8 cellular contexts compared by ENCODE assay signal in the genomic region with DNA sequence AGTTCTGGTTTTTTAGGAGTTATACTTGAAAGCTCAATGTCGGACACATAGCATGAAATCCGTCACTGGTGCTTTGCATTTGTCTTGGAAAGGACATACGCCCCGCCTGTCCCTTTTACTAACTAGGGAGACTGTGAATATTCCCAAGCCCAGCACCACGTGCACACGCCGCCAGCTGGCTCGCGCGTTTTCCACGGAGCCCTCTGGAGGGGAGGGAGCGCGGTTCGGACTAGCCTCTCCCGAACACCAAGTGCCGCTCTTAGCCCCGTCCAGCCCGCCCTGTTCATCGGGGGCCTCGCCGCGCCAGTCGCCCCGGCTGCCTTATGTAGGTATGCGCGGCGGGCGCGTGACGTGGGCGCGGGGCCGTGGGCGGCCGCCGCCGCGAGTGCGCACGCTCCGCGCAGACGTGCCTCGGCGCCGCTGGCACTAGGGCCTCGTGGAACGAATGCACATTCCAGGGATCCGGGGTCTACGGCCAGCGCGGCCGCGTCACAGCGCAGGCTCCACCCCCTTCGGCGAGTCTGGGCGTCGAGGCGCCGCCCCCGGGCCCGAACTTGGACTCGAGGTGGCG. TPM values are rescaled to one million over a fixed set of nuclear protein-coding genes. Genes with fewer than 3 reads are reported as not detected.
DNase-seq lines count a peak whose midpoint lies in the region; ATAC-seq lines count a peak whose summit lies in the region.

No MANE protein-coding gene starts in this region.

- H4K8ac ChIP-seq in mesenchymal stem cell (ENCODE audit: low read length) = peak overlapping the region; percentile 95

- H3K27me3 Mint-ChIP-seq in activated CD8-positive, alpha-beta memory T cell treated with anti-CD3 and anti-CD28 coated beads, Interleukin-2, amount 10 ng/mL, durations not matched to agents 7 days and 5 days = no peaks in the 10 kb centered on the region

- peak overlapping the region; percentile 96 for H3K27ac Mint-ChIP-seq in activated CD8-positive, alpha-beta memory T cell treated with anti-CD3 and anti-CD28 coated beads, Interleukin-2, amount 10 ng/mL, durations not matched to agents 7 days and 5 days

- CTCF ChIA-PET in activated CD8-positive, alpha-beta memory T cell treated with anti-CD3 and anti-CD28 coated beads, Interleukin-2, amount 10 ng/mL, durations not matched to agents 7 days and 5 days (lab: Charles Lee) = interaction anchor here (1.1 to 6.1 kb wide), 8 partner anchors 11 to 473 kb away, joined by 3 to 41 read pairs (median 10); no protein-coding TSS in a partner anchor

- peak overlapping the region; percentile 97 for H3K9ac ChIP-seq in mesenchymal stem cell (ENCODE audit: low read length)

- ATAC-seq in GM21381 (IDR thresholded peaks at IDR 0.05; ENCODE audit: unreplicated experiment) = peak; percentile 43
- ATAC-seq in activated CD8-positive, alpha-beta memory T cell treated with anti-CD3 and anti-CD28 coated beads, Interleukin-2, amount 10 ng/mL, durations not matched to agents 7 days and 5 days = peak; percentile 60

- peak overlapping the region; percentile 95 for H4K91ac ChIP-seq in mesenchymal stem cell (ENCODE audit: low read length)

- H3K4me3 Mint-ChIP-seq in activated CD8-positive, alpha-beta memory T cell treated with anti-CD3 and anti-CD28 coated beads, Interleukin-2, amount 10 ng/mL, durations not matched to agents 7 days and 5 days = peak overlapping the region; percentile 93

- H3K23ac ChIP-seq in mesenchymal stem cell (ENCODE audit: low read length in 2 of 2) = peak overlapping the region in 1 of 2 experiments; percentile 49

- no peaks in the 10 kb centered on the region for H3K9me3 Mint-ChIP-seq in activated CD8-positive, alpha-beta memory T cell treated with anti-CD3 and anti-CD28 coated beads, Interleukin-2, amount 10 ng/mL, durations not matched to agents 7 days and 5 days (ENCODE audit: low read depth)

- peaks cover 11% of the 10 kb centered on the region for H3K36me3 ChIP-seq in effector memory CD4-positive, alpha-beta T cell (ENCODE audit: control insufficient read depth, insufficient read depth, low read length)
- H3K36me3 ChIP-seq in mesenchymal stem cell (ENCODE audit: control insufficient read depth in 1 of 2, insufficient read depth in 2 of 2, low read depth in 1 of 2, low read length in 2 of 2) = peaks cover 21 to 27% of the 10 kb centered on the region in 2 experiments

- H2AK5ac ChIP-seq in mesenchymal stem cell (ENCODE audit: low read length, severe bottlenecking) = peak overlapping the region; percentile 93

- peak overlapping the region; percentile 91 to 99 for H3K4ac ChIP-seq in mesenchymal stem cell (ENCODE audit: low read depth in 1 of 2, low read length in 2 of 2)

- peak overlapping the region in 1 of 2 experiments; percentile 82 for H3K14ac ChIP-seq in mesenchymal stem cell (ENCODE audit: low read length in 2 of 2)

- H3K18ac ChIP-seq in mesenchymal stem cell (ENCODE audit: low read depth in 1 of 2, low read length in 2 of 2) = peak overlapping the region; percentile 99

- no peaks in the 10 kb centered on the region for H3K27me3 ChIP-seq in effector memory CD4-positive, alpha-beta T cell (replicated peaks; ENCODE audit: control insufficient read depth, insufficient read depth, low read length, poor library complexity, severe bottlenecking)
- H3K27me3 ChIP-seq in mesenchymal stem cell (ENCODE audit: control insufficient read depth in 1 of 2, insufficient read depth in 1 of 2, low read length in 2 of 2) = no peaks in the 10 kb centered on the region

- peak overlapping the region; percentile 98 for H3K27ac ChIP-seq in effector memory CD4-positive, alpha-beta T cell (ENCODE audit: insufficient read depth, low read length, poor library complexity, severe bottlenecking)
- H3K27ac ChIP-seq in mesenchymal stem cell (ENCODE audit: low read length, poor library complexity, severe bottlenecking) = peak overlapping the region; percentile 100

- peak overlapping the region in 1 of 2 experiments; percentile 29 for H2BK12ac ChIP-seq in mesenchymal stem cell (ENCODE audit: low read length in 2 of 2)

- DNase-seq in COR-L47 (lab: John Stamatoyannopoulos, UW) (peak; percentile 93), HUDEP-2 (lab: John Stamatoyannopoulos, UW; ENCODE audit: unreplicated experiment in 76 of 76) (peak in 75 of 76 experiments; percentile 23 to 95 (median 90)), NOMO-1 treated with dmso at 0.1 percent for 144 hours (lab: John Stamatoyannopoulos, UW; ENCODE audit: unreplicated experiment) (peak; percentile 93), mesenchymal stem cell (peak; percentile 94)
- DNase-seq in activated CD8-positive, alpha-beta memory T cell treated with anti-CD3 and anti-CD28 coated beads, Interleukin-2, amount 10 ng/mL, durations not matched to agents 7 days and 5 days = peak; percentile 94
- peak; percentile 86 to 87 (median 86) for DNase-seq in effector memory CD4-positive, alpha-beta T cell
- peak; percentile 89 for DNase-seq in stimulated activated CD8-positive, alpha-beta memory T cell treated with anti-CD3 and anti-CD28 coated beads, Interleukin-12 subunit alpha, Interleukin-12 subunit beta, amount 100 ng/mL, for 4 hours (ENCODE audit: low read depth)

- no peaks in the 10 kb centered on the region for H3K79me1 ChIP-seq in mesenchymal stem cell (replicated peaks; ENCODE audit: low read length, poor library complexity, severe bottlenecking)

- no peak overlapping the region for H2AFZ ChIP-seq in mesenchymal stem cell (ENCODE audit: low read depth, low read length)

- H3K36me3 Mint-ChIP-seq in activated CD8-positive, alpha-beta memory T cell treated with anti-CD3 and anti-CD28 coated beads, Interleukin-2, amount 10 ng/mL, durations not matched to agents 7 days and 5 days = peaks cover 29% of the 10 kb centered on the region

- H3K4me1 ChIP-seq in effector memory CD4-positive, alpha-beta T cell (ENCODE audit: control insufficient read depth, insufficient read depth, low read length, poor library complexity, severe bottlenecking) = peaks cover 41% of the 10 kb centered on the region
- H3K4me1 ChIP-seq in mesenchymal stem cell (ENCODE audit: control insufficient read depth, insufficient read depth, low read depth, low read length) = peaks cover 18% of the 10 kb centered on the region

- peak overlapping the region; percentile 95 for H3K4me2 ChIP-seq in mesenchymal stem cell (ENCODE audit: low read length, poor library complexity, severe bottlenecking)

- no peaks in the 10 kb centered on the region for H3K9me3 ChIP-seq in effector memory CD4-positive, alpha-beta T cell (ENCODE audit: control insufficient read depth, low read length)
- no peaks in the 10 kb centered on the region for H3K9me3 ChIP-seq in mesenchymal stem cell (ENCODE audit: control insufficient read depth, low read length)

- peaks cover 43% of the 10 kb centered on the region for H3K4me1 Mint-ChIP-seq in activated CD8-positive, alpha-beta memory T cell treated with anti-CD3 and anti-CD28 coated beads, Interleukin-2, amount 10 ng/mL, durations not matched to agents 7 days and 5 days

- peak overlapping the region; percentile 84 for H2BK15ac ChIP-seq in mesenchymal stem cell (ENCODE audit: low read depth, poor library complexity, severe bottlenecking)

- peak overlapping the region; percentile 90 for H2BK5ac ChIP-seq in mesenchymal stem cell (ENCODE audit: low read depth, low read length, poor library complexity, severe bottlenecking)

- H2BK120ac ChIP-seq in mesenchymal stem cell (ENCODE audit: low read depth, low read length) = peak overlapping the region; percentile 93

- whole genome bisulfite sequencing in mesenchymal stem cell = under 1% methylated on average over 53 of the region's 65 CpGs

- H3K4me3 ChIP-seq in effector memory CD4-positive, alpha-beta T cell (ENCODE audit: insufficient read depth, low read depth, low read length, poor library complexity, severe bottlenecking) = peak overlapping the region; percentile 67
- H3K4me3 ChIP-seq in mesenchymal stem cell (ENCODE audit: insufficient read depth in 1 of 2, low read depth in 1 of 2, low read length in 2 of 2) = peak overlapping the region; percentile 59 to 81

RNA-seq across cellular contexts. Expression of gene IRF2BP2, which starts 0.7 kb away (rescaled TPM):
- total RNA-seq in activated CD8-positive, alpha-beta memory T cell treated with anti-CD3 and anti-CD28 coated beads, Interleukin-2, amount 10 ng/mL, durations not matched to agents 7 days and 5 days = 100 to 1,000 TPM in 1 of 2 experiments, 10 to 100 TPM in 1; 81.1 to 103 TPM
- polyA plus RNA-seq in mesenchymal stem cell (2013, experiment 1 of 2) = 98.6 TPM
- polyA plus RNA-seq in mesenchymal stem cell (2013, experiment 2 of 2) = 94.7 TPM

Comparison
In these comparisons a context has a peak if more than half of its experiments do, and no peak if none do; other contexts are left out.
1. Peak in every context shown above with its lines: DNase-seq, ATAC-seq, H3K4me3 ChIP-seq and H3K27ac ChIP-seq.